ENCODE assay signal across 19 cellular contexts in genomic region chr15:75313116-75313845, GRCh38. TPM values are rescaled to one million over a fixed set of nuclear protein-coding genes. Genes with fewer than 3 reads are reported as not detected.
"Had no signal": no experiment of that assay in that cellular context is flagged by ENCODE, and none has a peak within 500 bp of the region (broad histone marks: within the 10 kb centered on the region; RNA-seq: fewer than 3 reads in every experiment).

No MANE protein-coding gene starts in this region.

- H3K27ac ChIP-seq: dorsolateral prefrontal cortex, esophagus squamous epithelium, prostate gland, transverse colon had no signal

- H3K36me3 Mint-ChIP-seq: activated naive CD4-positive, alpha-beta T cell treated with anti-CD3 and anti-CD28 coated beads, Interleukin-2, amount 50 U/mL, for 24 hours had no signal

- H3K4me3 ChIP-seq: dorsolateral prefrontal cortex, esophagus squamous epithelium, prostate gland, transverse colon had no signal

- DNase-seq: activated CD4-positive, alpha-beta T cell treated with anti-CD3 and anti-CD28 coated beads, Interleukin-2, amount 50 U/mL, for 1 hour; activated T-cell treated with anti-CD3 and anti-CD28 coated beads, Interleukin-2, amount 50 U/mL, for 1 hour; amniotic stem cell; dorsolateral prefrontal cortex; esophagus squamous epithelium; glutamatergic neuron; hypothalamus; kidney glomerular epithelial cell; nephron progenitor cell; right cardiac atrium; small intestine; stimulated activated CD4-positive, alpha-beta T cell treated with anti-CD3 and anti-CD28 coated beads, Interleukin-4, amount 100 ng/mL, for 24 hours; stimulated activated naive CD8-positive, alpha-beta T cell treated with anti-CD3 and anti-CD28 coated beads, Interleukin-15, Interleukin-2, amounts not matched to agents 100 U/mL and 50 U/mL, for 24 hours; transverse colon had no signal

- H3K36me3 ChIP-seq: esophagus squamous epithelium, prostate gland, transverse colon had no signal

- H3K27ac Mint-ChIP-seq: activated naive CD4-positive, alpha-beta T cell treated with anti-CD3 and anti-CD28 coated beads, Interleukin-2, amount 50 U/mL, for 24 hours; nephron progenitor cell had no signal

- H3K9me3 Mint-ChIP-seq: activated naive CD4-positive, alpha-beta T cell treated with anti-CD3 and anti-CD28 coated beads, Interleukin-2, amount 50 U/mL, for 24 hours; nephron progenitor cell had no signal

- H3K4me1 ChIP-seq: esophagus squamous epithelium, prostate gland, transverse colon had no signal

- H3K4me1 Mint-ChIP-seq: activated naive CD4-positive, alpha-beta T cell treated with anti-CD3 and anti-CD28 coated beads, Interleukin-2, amount 50 U/mL, for 24 hours had no signal

- H3K4me3 Mint-ChIP-seq: activated naive CD4-positive, alpha-beta T cell treated with anti-CD3 and anti-CD28 coated beads, Interleukin-2, amount 50 U/mL, for 24 hours; nephron progenitor cell had no signal

- H3K9me3 ChIP-seq: esophagus squamous epithelium, prostate gland, transverse colon had no signal

- ATAC-seq: right cardiac atrium had no signal

RNA-seq across cellular contexts. Expression of gene GOLGA6D, which starts 30.6 kb away (rescaled TPM):
- total RNA-seq: cardiac septum, esophagus squamous epithelium, mesenteric fat pad, osteoblast, prostate gland, right cardiac atrium, transverse colon had no signal

RNA-seq across cellular contexts. Expression of gene GOLGA6C, which starts 55.1 kb away (rescaled TPM):
- total RNA-seq: cardiac septum, esophagus squamous epithelium, mesenteric fat pad, osteoblast, right cardiac atrium, transverse colon had no signal
